Comparison of ENCODE assay signal across 1 cellular context in the genomic region with DNA sequence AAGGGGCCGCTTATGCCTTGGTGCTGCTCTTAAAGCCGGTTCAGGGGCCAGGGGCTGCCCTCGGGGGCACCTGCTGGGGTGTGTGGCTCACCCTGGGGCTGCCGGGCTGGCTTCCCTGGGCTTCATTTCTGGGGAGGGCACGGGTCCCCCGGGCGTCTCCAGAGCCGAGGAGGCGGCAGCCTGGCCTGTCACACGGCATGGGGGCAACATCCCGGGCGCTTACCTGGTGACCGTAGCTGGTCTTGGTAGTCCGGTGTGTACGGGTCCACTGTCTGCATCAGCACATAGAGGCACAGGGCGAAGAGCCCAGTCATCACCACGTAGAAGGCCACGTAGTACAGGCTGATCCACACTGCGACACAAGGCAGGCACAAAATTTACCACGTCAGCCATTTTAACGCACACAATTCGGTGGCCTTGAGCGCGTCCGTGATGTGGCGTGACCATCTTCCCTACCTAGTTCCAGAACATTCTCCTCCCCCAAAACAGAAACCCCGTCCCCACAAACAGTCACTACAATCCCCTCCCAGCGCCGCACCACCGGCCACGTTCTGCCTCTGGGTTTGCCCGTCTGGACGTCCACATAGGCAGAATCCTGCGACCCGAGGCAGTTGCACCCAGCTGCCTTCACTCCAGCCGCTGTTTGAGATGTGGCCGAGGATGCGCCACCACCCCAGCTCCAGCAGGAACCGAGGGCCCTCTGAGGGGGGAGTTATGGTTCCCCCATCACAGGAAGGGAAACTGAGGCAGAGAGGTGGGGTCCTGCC.
TF ChIP-seq lines count a peak whose summit lies in the region.

No MANE protein-coding gene starts in this region.

TF ChIP-seq in GM23338, 12 proteins besides CTCF, POLR2A, EP300 and RAD21:
- TF ChIP-seq REST (IDR thresholded peaks at IDR 0.05; ENCODE audit: unreplicated experiment), result no peak
- no peak for TF ChIP-seq JUNB (IDR thresholded peaks at IDR 0.05; ENCODE audit: unreplicated experiment)
- no peak for TF ChIP-seq STAT1 (IDR thresholded peaks at IDR 0.05; ENCODE audit: unreplicated experiment)
- no peak for TF ChIP-seq NANOG (IDR thresholded peaks at IDR 0.05; ENCODE audit: borderline replicate concordance)
- TF ChIP-seq ZNF331 (CRISPR knock-in tag; IDR thresholded peaks at IDR 0.05; ENCODE audit: low read depth), result no peak
- TF ChIP-seq CREB1 (CRISPR knock-in tag; IDR thresholded peaks at IDR 0.05; ENCODE audit: low read depth), result no peak
- TF ChIP-seq EZH2phosphoT487 (IDR thresholded peaks at IDR 0.05; ENCODE audit: unreplicated experiment), result no peak
- TF ChIP-seq ZNF114 (CRISPR knock-in tag; IDR thresholded peaks at IDR 0.05), result no peak
- TF ChIP-seq ZNF462 (CRISPR knock-in tag; IDR thresholded peaks at IDR 0.05), result no peak
- TF ChIP-seq EZH2 (IDR thresholded peaks at IDR 0.05; ENCODE audit: low read depth, unreplicated experiment), result no peak
- TF ChIP-seq, protein P1, sequence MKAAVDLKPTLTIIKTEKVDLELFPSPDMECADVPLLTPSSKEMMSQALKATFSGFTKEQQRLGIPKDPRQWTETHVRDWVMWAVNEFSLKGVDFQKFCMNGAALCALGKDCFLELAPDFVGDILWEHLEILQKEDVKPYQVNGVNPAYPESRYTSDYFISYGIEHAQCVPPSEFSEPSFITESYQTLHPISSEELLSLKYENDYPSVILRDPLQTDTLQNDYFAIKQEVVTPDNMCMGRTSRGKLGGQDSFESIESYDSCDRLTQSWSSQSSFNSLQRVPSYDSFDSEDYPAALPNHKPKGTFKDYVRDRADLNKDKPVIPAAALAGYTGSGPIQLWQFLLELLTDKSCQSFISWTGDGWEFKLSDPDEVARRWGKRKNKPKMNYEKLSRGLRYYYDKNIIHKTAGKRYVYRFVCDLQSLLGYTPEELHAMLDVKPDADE (IDR thresholded peaks at IDR 0.05), result no peak
- no peak for TF ChIP-seq POLR2AphosphoS5 (IDR thresholded peaks at IDR 0.05; ENCODE audit: low read depth)
